ENCODE assay signal across 8 cellular contexts in the genomic region with DNA sequence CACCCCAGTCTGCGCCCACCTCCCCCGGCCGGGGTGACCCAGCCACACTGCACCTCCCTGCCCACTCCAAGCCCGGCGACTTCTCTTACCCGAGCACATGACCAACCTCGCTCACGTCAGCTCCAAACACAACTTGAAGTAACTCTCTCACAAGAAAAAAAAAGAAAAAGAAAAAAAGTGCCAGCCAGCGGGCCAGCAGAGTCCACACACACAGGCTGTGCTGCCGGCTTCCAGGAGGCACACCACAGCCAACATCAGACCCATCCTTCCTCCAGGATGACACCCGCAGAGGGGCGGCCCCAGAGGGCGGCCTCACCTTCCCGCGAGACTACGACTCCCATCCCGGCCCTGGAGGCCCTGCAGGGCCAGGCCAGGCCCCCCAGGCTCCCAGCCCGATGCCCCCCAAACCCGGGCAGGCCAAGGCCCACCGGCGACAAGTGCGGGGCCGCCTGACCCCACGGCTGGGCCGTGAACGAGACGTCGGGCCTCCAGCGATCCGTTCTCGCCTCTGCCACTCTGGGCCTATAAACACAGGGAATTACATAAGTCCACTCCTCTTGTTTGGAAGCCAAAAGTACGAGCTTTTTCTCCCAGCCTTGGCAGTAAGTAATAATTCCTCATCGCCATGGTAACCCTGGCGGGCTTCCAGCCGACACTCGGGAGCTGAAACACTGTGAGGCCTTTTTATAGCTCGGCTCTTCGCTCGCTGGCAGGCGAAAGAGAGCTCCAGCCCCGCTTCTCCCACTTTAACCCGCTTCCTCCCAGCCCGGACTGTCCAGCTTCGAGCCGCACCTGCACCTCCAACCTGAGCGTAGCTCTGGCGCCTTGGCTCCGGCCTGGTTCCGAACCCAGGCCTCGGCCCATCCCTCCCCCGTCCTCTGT. TPM values are rescaled to one million over a fixed set of nuclear protein-coding genes. Genes with fewer than 3 reads are reported as not detected.
DNase-seq lines count a peak whose midpoint lies in the region; ATAC-seq and TF ChIP-seq lines count a peak whose summit lies in the region.

No MANE protein-coding gene starts in this region.

- H3K27ac ChIP-seq in cardiac muscle cell, result peak overlapping the region; percentile 94

- H3K9me3 ChIP-seq in cardiac muscle cell (ENCODE audit: low read depth), result no peaks in the 10 kb centered on the region

- no peak overlapping the region for H3K4me3 ChIP-seq in cardiac muscle cell

- DNase-seq in EH (ENCODE audit: low read depth) (peak; percentile 99), NCI-H2107 treated with DMSO at 0.1 percent for 48 hours (lab: John Stamatoyannopoulos, UW; ENCODE audit: unreplicated experiment) (peak; percentile 96), amygdala (lab: John Stamatoyannopoulos, UW) (peak in 55 of 56 donors; percentile 69 to 99 (median 93)), cardiac muscle cell (ENCODE audit: low read depth in 1 of 2, low spot score in 1 of 2) (peak; percentile 95 to 100), posterior cingulate gyrus (peak; percentile 95 to 99 (median 96))

- no peaks in the 10 kb centered on the region for H3K27me3 ChIP-seq in cardiac muscle cell

- intact Hi-C loops in posterior cingulate gyrus (cut with DNase I), result loop anchor here (2.0 to 5.0 kb wide), 4 partner anchors 41 to 239 kb away; a partner anchor contains a TSS

- H3K36me3 ChIP-seq in cardiac muscle cell, result no peaks in the 10 kb centered on the region

- TF ChIP-seq CTCF in cardiac muscle cell (IDR thresholded peaks at IDR 0.05; ENCODE audit: low read depth, low read length), result no peak

- ATAC-seq in GM18870 (IDR thresholded peaks at IDR 0.05; ENCODE audit: unreplicated experiment) (no peak), HG03469 (IDR thresholded peaks at IDR 0.05; ENCODE audit: unreplicated experiment) (no peak), HG02973 (IDR thresholded peaks at IDR 0.05; ENCODE audit: unreplicated experiment) (no peak)

- H3K4me1 ChIP-seq in cardiac muscle cell (ENCODE audit: low read depth), result peaks cover 51% of the 10 kb centered on the region

RNA-seq across cellular contexts. Expression of a gene that starts 49.1 kb away (rescaled TPM):
- total RNA-seq in cardiac muscle cell, result 57.4 and 113 TPM in 2 replicates
- 98.5 and 153 TPM in 2 replicates for polyA plus RNA-seq in cardiac muscle cell
